In genomic region chr1:1613509-1614082, GRCh38 we compare ENCODE assay signal across 9 cellular contexts. TPM values are rescaled to one million over a fixed set of nuclear protein-coding genes. Genes with fewer than 3 reads are reported as not detected.
DNase-seq lines count a peak whose midpoint lies in the region; ATAC-seq and TF ChIP-seq lines count a peak whose summit lies in the region.
"Had no signal": no experiment of that assay in that cellular context is flagged by ENCODE, and none has a peak within 500 bp of the region (broad histone marks: within the 10 kb centered on the region; RNA-seq: fewer than 3 reads in every experiment).

No MANE protein-coding gene starts in this region.

- peak overlapping the region; percentile 98 for H3K27ac ChIP-seq in 22Rv1
- H3K27ac ChIP-seq in HEK293 (ENCODE audit: extremely low read depth, low read depth, low read length), result no peak overlapping the region
- peak overlapping the region; percentile 70 for H3K27ac ChIP-seq in angular gyrus (ENCODE audit: low read depth, low read length)
- no peak overlapping the region for H3K27ac ChIP-seq in mesenchymal stem cell (ENCODE audit: low read length, poor library complexity, severe bottlenecking)

- CTCF ChIA-PET in HEK293 (lab: Yijun Ruan, JAX), result no interaction called here

- H2BK120ac ChIP-seq in mesenchymal stem cell (ENCODE audit: low read depth, low read length), result no peak overlapping the region

- H3K9me3 ChIP-seq in HEK293 (ENCODE audit: control insufficient read depth, insufficient read depth, low read depth, low read length) (no peaks in the 10 kb centered on the region), mesenchymal stem cell (ENCODE audit: control insufficient read depth, low read length) (no peaks in the 10 kb centered on the region)
- H3K9me3 ChIP-seq: gastrocnemius medialis had no signal

- peaks cover 36% of the 10 kb centered on the region for H3K79me1 ChIP-seq in mesenchymal stem cell (replicated peaks; ENCODE audit: low read length, poor library complexity, severe bottlenecking)

- ATAC-seq in GM19463 (IDR thresholded peaks at IDR 0.05; ENCODE audit: unreplicated experiment), result no peak
- ATAC-seq: gastrocnemius medialis had no signal

- POLR2A ChIA-PET in HEK293 (lab: Yijun Ruan, JAX), result interaction anchor here (0.6 to 3.5 kb wide), 5 partner anchors 11 to 268 kb away, joined by 3 to 17 read pairs (median 6); no protein-coding TSS in a partner anchor

- H2BK15ac ChIP-seq in mesenchymal stem cell (ENCODE audit: low read depth, poor library complexity, severe bottlenecking), result no peak overlapping the region

- no peak overlapping the region for H3K18ac ChIP-seq in mesenchymal stem cell (ENCODE audit: low read depth in 1 of 2, low read length in 2 of 2)

- no peak overlapping the region for H2BK5ac ChIP-seq in mesenchymal stem cell (ENCODE audit: low read depth, low read length, poor library complexity, severe bottlenecking)

- H4K8ac ChIP-seq in mesenchymal stem cell (ENCODE audit: low read length), result no peak overlapping the region

- H2AFZ ChIP-seq in mesenchymal stem cell (ENCODE audit: low read depth, low read length), result no peak overlapping the region

- H3K27me3 ChIP-seq in mesenchymal stem cell (ENCODE audit: control insufficient read depth in 1 of 2, insufficient read depth in 1 of 2, low read length in 2 of 2), result no peaks in the 10 kb centered on the region
- H3K27me3 ChIP-seq: gastrocnemius medialis had no signal

- 78% methylated on average over 10 of the region's 11 CpGs for WGBS in mesenchymal stem cell

- H3K4me3 ChIP-seq in HEK293 (ENCODE audit: low read depth, low read length) (no peak overlapping the region), mesenchymal stem cell (ENCODE audit: insufficient read depth in 1 of 2, low read depth in 1 of 2, low read length in 2 of 2) (peak overlapping the region in 1 of 2 experiments; percentile 90)

- no peak overlapping the region for H3K4me2 ChIP-seq in mesenchymal stem cell (ENCODE audit: low read length, poor library complexity, severe bottlenecking)

- H3K4me1 ChIP-seq in HEK293 (ENCODE audit: control insufficient read depth, insufficient read depth, low read length) (0 out of 2 replicates have a peak, but pooled peaks cover 3% of the 10 kb centered on the region), mesenchymal stem cell (ENCODE audit: control insufficient read depth, insufficient read depth, low read depth, low read length) (peaks cover 26% of the 10 kb centered on the region)

- DNase-seq in mesenchymal stem cell (no peak), H4 (ENCODE audit: low spot score) (no peak), NCI-H146 (lab: John Stamatoyannopoulos, UW) (no peak), NCI-H187 treated with DMSO at 0.1 percent for 48 hours (lab: John Stamatoyannopoulos, UW) (no peak)
- DNase-seq: gastrocnemius medialis had no signal

- H3K36me3 ChIP-seq in HEK293 (ENCODE audit: control insufficient read depth in 2 of 2, insufficient read depth in 1 of 2, low read length in 2 of 2), result peaks cover 0 to 20% of the 10 kb centered on the region in 2 experiments; a peak in 1 of 3 replicates
- H3K36me3 ChIP-seq in mesenchymal stem cell (ENCODE audit: control insufficient read depth in 1 of 2, insufficient read depth in 2 of 2, low read depth in 1 of 2, low read length in 2 of 2), result peaks cover 12 to 18% of the 10 kb centered on the region in 2 experiments

- H3K14ac ChIP-seq in mesenchymal stem cell (ENCODE audit: low read length in 2 of 2), result no peak overlapping the region

- H2AK5ac ChIP-seq in mesenchymal stem cell (ENCODE audit: low read length, severe bottlenecking), result no peak overlapping the region

- no peak overlapping the region for H4K91ac ChIP-seq in mesenchymal stem cell (ENCODE audit: low read length)

- no peak overlapping the region for H3K4ac ChIP-seq in mesenchymal stem cell (ENCODE audit: low read depth in 1 of 2, low read length in 2 of 2)

- H3K23ac ChIP-seq in mesenchymal stem cell (ENCODE audit: low read length in 2 of 2), result no peak overlapping the region

- H3K9ac ChIP-seq in mesenchymal stem cell (ENCODE audit: low read length), result peak overlapping the region; percentile 99

- TF ChIP-seq CTCF in 22Rv1 (IDR thresholded peaks at IDR 0.05) (no peak), HEK293 (tag by site-specific recombination; IDR thresholded peaks at IDR 0.05) (no peak)

- no peak overlapping the region for H2BK12ac ChIP-seq in mesenchymal stem cell (ENCODE audit: low read length in 2 of 2)

TF ChIP-seq in HEK293, 187 proteins besides CTCF, POLR2A, EP300 and RAD21:
- TF ChIP-seq ZNF121 (tag by site-specific recombination; IDR thresholded peaks at IDR 0.05), result 0 out of 2 replicates have a peak, but pooled peaks have one; percentile 20
- no peak for TF ChIP-seq FEZF1 (tag by site-specific recombination; IDR thresholded peaks at IDR 0.05)
- no peak for TF ChIP-seq ZSCAN30 (tag by site-specific recombination; IDR thresholded peaks at IDR 0.05)

RNA-seq across cellular contexts. Expression of gene MIB2, which starts 1.7 kb away (rescaled TPM):
- 33.5 TPM for polyA plus RNA-seq in mesenchymal stem cell (2013, experiment 1 of 2)
- 35.8 TPM for polyA plus RNA-seq in mesenchymal stem cell (2013, experiment 2 of 2)
- total RNA-seq in H4 (2014; rRNA removed; shearing (Covaris generic)), result 11.8 and 18.5 TPM in 2 replicates

RNA-seq across cellular contexts. Expression of gene FNDC10, which starts 13.7 kb away (rescaled TPM):
- 7.2 TPM for polyA plus RNA-seq in mesenchymal stem cell (2013, experiment 1 of 2)
- polyA plus RNA-seq in mesenchymal stem cell (2013, experiment 2 of 2), result 7.8 TPM
- 0.85 and 1.2 TPM in 2 replicates for total RNA-seq in H4 (2014; rRNA removed; shearing (Covaris generic))

RNA-seq across cellular contexts. Expression of gene MMP23B, which starts 18.4 kb away (rescaled TPM):
- polyA plus RNA-seq in mesenchymal stem cell (2013, experiment 1 of 2), result 24.2 TPM
- polyA plus RNA-seq in mesenchymal stem cell (2013, experiment 2 of 2), result 26.9 TPM
- not detected in 2 replicates for total RNA-seq in H4 (2014; rRNA removed; shearing (Covaris generic))

RNA-seq across cellular contexts. Expression of gene SSU72, which starts 38.9 kb away (rescaled TPM):
- polyA plus RNA-seq in mesenchymal stem cell (2013, experiment 1 of 2), result 139 TPM
- polyA plus RNA-seq in mesenchymal stem cell (2013, experiment 2 of 2), result 138 TPM
- total RNA-seq in H4 (2014; rRNA removed; shearing (Covaris generic)), result 83.4 and 130 TPM in 2 replicates

RNA-seq across cellular contexts. Expression of gene CDK11B, which starts 45.2 kb away (rescaled TPM):
- polyA plus RNA-seq in mesenchymal stem cell (2013, experiment 1 of 2), result 28.9 TPM
- polyA plus RNA-seq in mesenchymal stem cell (2013, experiment 2 of 2), result 28.6 TPM
- 4.7 and 10.4 TPM in 2 replicates for total RNA-seq in H4 (2014; rRNA removed; shearing (Covaris generic))

Comparison
In these comparisons a context has a peak if more than half of its experiments do, and no peak if none do; other contexts are left out.
1. H3K27ac ChIP-seq: peak in 22Rv1 (single experiment) and angular gyrus (single experiment); none in HEK293 (single experiment) and mesenchymal stem cell (single experiment).